ENCODE assay signal across 8 cellular contexts in genomic region chr5:154038241-154038603, GRCh38. TPM values are rescaled to one million over a fixed set of nuclear protein-coding genes. Genes with fewer than 3 reads are reported as not detected.
DNase-seq lines count a peak whose midpoint lies in the region; ATAC-seq and TF ChIP-seq lines count a peak whose summit lies in the region.

No MANE protein-coding gene starts in this region.

- H4K20me1 ChIP-seq in DND-41 (ENCODE audit: insufficient read depth, low read length), result no peaks in the 10 kb centered on the region

- H3K9ac ChIP-seq in DND-41 (ENCODE audit: low read depth, low read length), result peak overlapping the region; percentile 67
- peak overlapping the region; percentile 91 for H3K9ac ChIP-seq in muscle layer of colon (ENCODE audit: low read length)

- H3K27ac ChIP-seq in DND-41 (ENCODE audit: low read length), result peak overlapping the region; percentile 83
- peak overlapping the region; percentile 94 for H3K27ac ChIP-seq in muscle layer of colon (ENCODE audit: low read depth, low read length)
- peak overlapping the region; percentile 63 to 82 for H3K27ac ChIP-seq in testis

- DNase-seq in DND-41 (peak; percentile 43), T-helper 1 cell (peak in 4 of 5 donors; percentile 12 to 25 (median 14)), testis (peak; percentile 34), NCI-H2196 (lab: John Stamatoyannopoulos, UW; ENCODE audit: unreplicated experiment) (no peak)
- DNase-seq in effector CD8-positive, alpha-beta T cell (lab: John Stamatoyannopoulos, UW), result peak; percentile 11

- H3K4me3 ChIP-seq in DND-41 (ENCODE audit: low read depth in 1 of 2, low read length in 2 of 2) (peak overlapping the region; percentile 69 to 80), muscle layer of colon (ENCODE audit: low read depth in 1 of 2, low read length in 2 of 2) (peak overlapping the region; percentile 84 to 99), testis (peak overlapping the region; percentile 81 to 83)

- TF ChIP-seq CTCF in DND-41 (IDR thresholded peaks at IDR 0.05; ENCODE audit: borderline replicate concordance, extremely low read depth, low read length, poor library complexity, severe bottlenecking), result no peak
- no peak for TF ChIP-seq CTCF in testis (IDR thresholded peaks at IDR 0.05)

- ATAC-seq in DND-41 (ENCODE audit: insufficient read depth, low read depth) (peak; percentile 42), GM19455 (IDR thresholded peaks at IDR 0.05; ENCODE audit: unreplicated experiment) (peak; percentile 63), HG03469 (IDR thresholded peaks at IDR 0.05; ENCODE audit: unreplicated experiment) (peak; percentile 27)

- H2AFZ ChIP-seq in DND-41 (ENCODE audit: low read depth, low read length), result peak overlapping the region; percentile 98

- peaks cover 5% of the 10 kb centered on the region for H3K36me3 ChIP-seq in DND-41 (ENCODE audit: insufficient read depth, low read length)
- no peaks in the 10 kb centered on the region for H3K36me3 ChIP-seq in muscle layer of colon (ENCODE audit: insufficient read depth, low read length)
- H3K36me3 ChIP-seq in testis (ENCODE audit: low read depth, missing control alignments), result no peaks in the 10 kb centered on the region

- peak overlapping the region; percentile 70 for H3K4me2 ChIP-seq in DND-41 (ENCODE audit: insufficient read depth, low read length)

- no peaks in the 10 kb centered on the region for H3K27me3 ChIP-seq in DND-41 (ENCODE audit: insufficient read depth, low read length, poor library complexity)
- H3K27me3 ChIP-seq in muscle layer of colon (ENCODE audit: control insufficient read depth in 1 of 2, insufficient read depth in 2 of 2, low read length in 2 of 2), result no peaks in the 10 kb centered on the region
- H3K27me3 ChIP-seq in testis, result no peaks in the 10 kb centered on the region

- 0 to 2% methylated on average over 12 to 13 of the region's 13 CpGs for WGBS in testis, 2 donors

- H3K4me1 ChIP-seq in DND-41 (ENCODE audit: insufficient read depth, low read length) (peaks cover 40% of the 10 kb centered on the region), muscle layer of colon (ENCODE audit: insufficient read depth, low read length) (peaks cover 22% of the 10 kb centered on the region), testis (peaks cover 9% of the 10 kb centered on the region)

- peaks cover 60% of the 10 kb centered on the region for H3K79me2 ChIP-seq in DND-41 (ENCODE audit: insufficient read depth, low read length)

- H3K9me3 ChIP-seq in DND-41 (ENCODE audit: insufficient read depth, low read length, severe bottlenecking) (no peaks in the 10 kb centered on the region), muscle layer of colon (ENCODE audit: low read length) (no peaks in the 10 kb centered on the region), testis (no peaks in the 10 kb centered on the region)

- intact Hi-C loops in testis (cut with DNase I; ENCODE audit: low total_unique reads), result no loop called here

- TF ChIP-seq POLR2A in testis (IDR thresholded peaks at IDR 0.05), result no peak

RNA-seq across cellular contexts. Expression of gene FAM114A2, which starts 0.5 kb away (rescaled TPM):
- total RNA-seq in testis, result 10 to 100 TPM; 36.1 to 45.5 TPM
- polyA plus RNA-seq in testis (ENCODE audit: insufficient read depth, low read depth, low replicate concordance), result 82.1 TPM

RNA-seq across cellular contexts. Expression of gene MFAP3, which starts 0.5 kb away (rescaled TPM):
- 10 to 100 TPM; 30.0 to 31.5 TPM for total RNA-seq in testis
- polyA plus RNA-seq in testis (ENCODE audit: insufficient read depth, low read depth, low replicate concordance), result 18.5 TPM
